13 cellular contexts compared by ENCODE assay signal in the genomic region with DNA sequence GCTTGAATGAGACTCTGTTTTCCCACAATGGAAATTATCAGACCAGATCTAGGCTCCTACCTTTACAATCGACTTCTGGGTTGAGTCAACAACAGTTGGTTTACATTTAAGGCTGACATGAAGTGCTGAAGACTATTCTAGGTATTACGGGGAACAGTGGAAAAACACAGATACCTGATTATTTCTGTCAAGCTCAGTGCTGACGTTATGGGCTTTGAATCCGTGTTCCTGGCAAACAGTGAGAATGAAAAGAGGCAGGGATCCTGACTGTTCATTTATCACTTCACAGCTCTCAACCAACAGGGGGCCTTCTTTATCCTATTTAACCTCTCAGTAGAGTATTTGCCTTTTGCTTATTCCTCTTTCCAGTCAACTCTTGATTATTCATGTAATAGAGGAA. TPM values are rescaled to one million over a fixed set of nuclear protein-coding genes. Genes with fewer than 3 reads are reported as not detected.
DNase-seq lines count a peak whose midpoint lies in the region; ATAC-seq, FAIRE-seq and TF ChIP-seq lines count a peak whose summit lies in the region.
"Had no signal": no experiment of that assay in that cellular context is flagged by ENCODE, and none has a peak within 500 bp of the region (broad histone marks: within the 10 kb centered on the region; RNA-seq: fewer than 3 reads in every experiment).

No MANE protein-coding gene starts in this region.

- H3K4me1 ChIP-seq in GM12878 (ENCODE audit: control insufficient read depth, insufficient read depth, low read length), result peaks cover 15% of the 10 kb centered on the region

- no peaks in the 10 kb centered on the region for H3K27me3 ChIP-seq in GM12878 (replicated peaks in 1 of 2; ENCODE audit: control insufficient read depth in 2 of 2, insufficient read depth in 2 of 2, low read length in 1 of 2)
- H3K27me3 ChIP-seq: left lung had no signal

- ATAC-seq in GM12878, result no peak; the same call in 2 of the 3 replicates
- no peak for ATAC-seq in GM19324 (IDR thresholded peaks at IDR 0.05; ENCODE audit: low FRiP score, unreplicated experiment)
- ATAC-seq: left lung had no signal

- FAIRE-seq in GM12878 (lab: Jason Lieb, UNC), result no peak

- CTCF ChIA-PET in GM12878 (lab: Yijun Ruan, JAX), result interaction anchor here (0.6 to 3.7 kb wide), 8 partner anchors 22 to 155 kb away, joined by 3 to 32 read pairs (median 3); a partner anchor contains a TSS

- H3K27ac ChIP-seq in GM12878 (ENCODE audit: control insufficient read depth, insufficient read depth), result no peak overlapping the region
- H3K27ac ChIP-seq: C4-2B, left lung had no signal

- TF ChIP-seq RAD21 in GM12878 (IDR thresholded peaks at IDR 0.05; ENCODE audit: insufficient read depth, low read depth, low read length), result peak; percentile 19; the same call in 1 of the 2 replicates

- H3K4me3 ChIP-seq in GM12878, result no peak overlapping the region
- H3K4me3 ChIP-seq: left lung had no signal

- no peak overlapping the region for H3K9ac ChIP-seq in GM12878 (ENCODE audit: control insufficient read depth, insufficient read depth, low read length)

- in situ Hi-C loops in GM13977 (cut with MboI; ENCODE audit: low pct_unique_long_range_greater_than_20kb, low sequenced_read_pairs, unreplicated experiment), result no loop called here
- in situ Hi-C loops in GM12878 (cut with MboI), result no loop called here

- TF ChIP-seq EP300 in GM12878 (IDR thresholded peaks at IDR 0.05; ENCODE audit: borderline replicate concordance in 1 of 2, control insufficient read depth in 1 of 2, low read depth in 2 of 2, low read length in 2 of 2), result no peak

- BruUV-seq in GM12878 (replicated peaks; lab: Mats Ljungman, UMichigan), result no TSS peak

- intact Hi-C loops in GM12878 (cut with micrococcal nuclease; ENCODE audit: unreplicated experiment), result no loop called here

- no peak overlapping the region for H2AFZ ChIP-seq in GM12878 (ENCODE audit: control insufficient read depth, low read depth, low read length)

- DNase-seq in GM13977 (ENCODE audit: low spot score), result no peak
- peak; percentile 15 to 20 for DNase-seq in NCI-H1930 (lab: John Stamatoyannopoulos, UW)
- no peak for DNase-seq in GM12878 (ENCODE audit: low read depth, low spot score)
- peak; percentile 41 for DNase-seq in iPS-NIHi7 (ENCODE audit: extremely low spot score)
- DNase-seq in activated CD8-positive, alpha-beta memory T cell treated with anti-CD3 and anti-CD28 coated beads for 24 hours, result no peak
- no peak for DNase-seq in NCI-H2196 (lab: John Stamatoyannopoulos, UW; ENCODE audit: unreplicated experiment)
- DNase-seq in SHP77 (lab: John Stamatoyannopoulos, UW), result no peak
- DNase-seq: activated CD4-positive, alpha-beta T cell treated with anti-CD3 and anti-CD28 coated beads for 4 hours; left lung; stimulated activated CD4-positive, alpha-beta T cell treated with anti-CD3 and anti-CD28 coated beads, Interleukin-2, amount 100 ng/mL, for 24 hours; stimulated activated naive CD4-positive, alpha-beta T cell treated with Interleukin-2 at 50 U/mL for 16 hours had no signal

- H3K9me3 ChIP-seq in GM12878 (replicated peaks; ENCODE audit: control insufficient read depth, insufficient read depth, low read length), result no peaks in the 10 kb centered on the region
- H3K9me3 ChIP-seq: left lung had no signal

- TF ChIP-seq CTCF in GM13977 (IDR thresholded peaks at IDR 0.05; ENCODE audit: extremely low read depth, insufficient read depth, missing control alignments), result peak; percentile 6
- TF ChIP-seq CTCF in GM12878 (IDR thresholded peaks at IDR 0.05 in 2 of 3, conservative IDR thresholded peaks at IDR 0.05 in 1 of 3; ENCODE audit: control insufficient read depth in 2 of 3, extremely low read depth in 1 of 3, insufficient read depth in 1 of 3, low read depth in 3 of 3, low read length in 3 of 3), result no peak

- SMC1A ChIA-PET in GM12878 (lab: Charles Lee; ENCODE audit: uncharacterized antibody, unreplicated experiment), result interaction anchor here (1.1 to 3.6 kb wide), 7 partner anchors 9 to 560 kb away, joined by 3 to 12 read pairs (median 5); no protein-coding TSS in a partner anchor

- H4K20me1 ChIP-seq in GM12878 (ENCODE audit: control insufficient read depth, insufficient read depth), result no peaks in the 10 kb centered on the region

- H3K79me2 ChIP-seq in GM12878 (ENCODE audit: control insufficient read depth, insufficient read depth, low read length), result peaks cover 2% of the 10 kb centered on the region; the same call in 1 of the 2 replicates

- H3K4me2 ChIP-seq in GM12878 (ENCODE audit: control insufficient read depth, insufficient read depth), result no peak overlapping the region

- POLR2A ChIA-PET in GM12878 (lab: Charles Lee), result interaction anchor here (0.7 to 1.3 kb wide), 3 partner anchors 12 to 39 kb away, joined by 3 to 4 read pairs (median 3); no protein-coding TSS in a partner anchor

- RAD21 ChIA-PET in GM12878 (lab: Charles Lee; ENCODE audit: unreplicated experiment), result interaction anchor here (1.1 to 1.8 kb wide), 3 partner anchors 99 to 155 kb away, joined by 3 to 6 read pairs (median 4); no protein-coding TSS in a partner anchor

- no peak for TF ChIP-seq POLR2A in GM12878 (IDR thresholded peaks at IDR 0.05; ENCODE audit: low read depth, low read length)

- WGBS in GM12878 (ENCODE audit: insufficient coverage, insufficient replicate concordance, low lambda C conversion rate, missing lambda C conversion rate), result 19% methylated on average over 4 of the region's 4 CpGs

- H3K36me3 ChIP-seq in GM12878 (ENCODE audit: control insufficient read depth in 2 of 2, insufficient read depth in 2 of 2, low read length in 1 of 2), result no peaks in the 10 kb centered on the region; a peak in 1 of 4 replicates
- H3K36me3 ChIP-seq: left lung had no signal

TF ChIP-seq in GM12878, 131 proteins besides CTCF, POLR2A, EP300 and RAD21:
- TF ChIP-seq, protein P1, sequence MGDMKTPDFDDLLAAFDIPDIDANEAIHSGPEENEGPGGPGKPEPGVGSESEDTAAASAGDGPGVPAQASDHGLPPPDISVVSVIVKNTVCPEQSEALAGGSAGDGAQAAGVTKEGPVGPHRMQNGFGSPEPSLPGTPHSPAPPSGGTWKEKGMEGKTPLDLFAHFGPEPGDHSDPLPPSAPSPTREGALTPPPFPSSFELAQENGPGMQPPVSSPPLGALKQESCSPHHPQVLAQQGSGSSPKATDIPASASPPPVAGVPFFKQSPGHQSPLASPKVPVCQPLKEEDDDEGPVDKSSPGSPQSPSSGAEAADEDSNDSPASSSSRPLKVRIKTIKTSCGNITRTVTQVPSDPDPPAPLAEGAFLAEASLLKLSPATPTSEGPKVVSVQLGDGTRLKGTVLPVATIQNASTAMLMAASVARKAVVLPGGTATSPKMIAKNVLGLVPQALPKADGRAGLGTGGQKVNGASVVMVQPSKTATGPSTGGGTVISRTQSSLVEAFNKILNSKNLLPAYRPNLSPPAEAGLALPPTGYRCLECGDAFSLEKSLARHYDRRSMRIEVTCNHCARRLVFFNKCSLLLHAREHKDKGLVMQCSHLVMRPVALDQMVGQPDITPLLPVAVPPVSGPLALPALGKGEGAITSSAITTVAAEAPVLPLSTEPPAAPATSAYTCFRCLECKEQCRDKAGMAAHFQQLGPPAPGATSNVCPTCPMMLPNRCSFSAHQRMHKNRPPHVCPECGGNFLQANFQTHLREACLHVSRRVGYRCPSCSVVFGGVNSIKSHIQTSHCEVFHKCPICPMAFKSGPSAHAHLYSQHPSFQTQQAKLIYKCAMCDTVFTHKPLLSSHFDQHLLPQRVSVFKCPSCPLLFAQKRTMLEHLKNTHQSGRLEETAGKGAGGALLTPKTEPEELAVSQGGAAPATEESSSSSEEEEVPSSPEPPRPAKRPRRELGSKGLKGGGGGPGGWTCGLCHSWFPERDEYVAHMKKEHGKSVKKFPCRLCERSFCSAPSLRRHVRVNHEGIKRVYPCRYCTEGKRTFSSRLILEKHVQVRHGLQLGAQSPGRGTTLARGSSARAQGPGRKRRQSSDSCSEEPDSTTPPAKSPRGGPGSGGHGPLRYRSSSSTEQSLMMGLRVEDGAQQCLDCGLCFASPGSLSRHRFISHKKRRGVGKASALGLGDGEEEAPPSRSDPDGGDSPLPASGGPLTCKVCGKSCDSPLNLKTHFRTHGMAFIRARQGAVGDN (IDR thresholded peaks at IDR 0.05), result no peak
- TF ChIP-seq NR2C2 (IDR thresholded peaks at IDR 0.05; ENCODE audit: borderline replicate concordance, control insufficient read depth, insufficient read length, low read depth), result no peak
TF ChIP-seq in GM12878: peak in this region for 0.

RNA-seq across cellular contexts. Expression of a gene that starts 43.1 kb away (rescaled TPM):
- 22.8 and 32.5 TPM in 2 replicates for total RNA-seq in GM12878 (2013; cell fraction: nucleolus; rRNA removed)
- total RNA-seq in GM12878 (2014; rRNA removed) (8.1 and 11.1 TPM in 2 replicates), GM12878 (2014; rRNA removed; fragmentation: Illumina TruSeq; extraction: Trizol) (7.2 and 7.8 TPM in 2 replicates), GM12878 (2021) (16.8 and 18.3 TPM in 2 replicates)
- polyA plus RNA-seq in GM12878 (2011; ENCODE audit: low read depth), result 5.2 TPM
- polyA plus RNA-seq in GM12878 (2011; rRNA removed) (5.2 and 6.9 TPM in 2 replicates), GM12878 (2014; fragmentation: Illumina TruSeq; extraction: Trizol) (13.2 and 13.7 TPM in 2 replicates), GM12878 (2014; fragmentation: Nextera tagmentation; extraction: Ambion mirVana) (1 to 10 TPM in 1 of 2 experiments, under 1 TPM in 1; 0.61 to 1.2 TPM), GM12878 (2014; rRNA removed) (8.0 and 11.5 TPM in 2 replicates), GM12878 (2016; fragmentation: Nextera tagmentation; extraction: Ambion mirVana) (1 to 10 TPM; 2.4 to 3.2 TPM)
- polyA plus RNA-seq in GM12878 (2011; cell fraction: cytosol; rRNA removed), result 7.6 and 8.7 TPM in 2 replicates
- 10.8 and 15.1 TPM in 2 replicates for polyA plus RNA-seq in GM12878 (2011; cell fraction: nucleus; rRNA removed)
- 7.4 and 10.6 TPM in 2 replicates for polyA plus RNA-seq in GM12878 (2012)
- 8.7 and 12.1 TPM in 2 replicates for polyA minus RNA-seq in GM12878 (2011; rRNA and poly(A)+ RNA removed)
- polyA minus RNA-seq in GM12878 (2011; cell fraction: cytosol; rRNA and poly(A)+ RNA removed), result 6.3 and 10.7 TPM in 2 replicates
- polyA minus RNA-seq in GM12878 (2011; cell fraction: nucleus; rRNA and poly(A)+ RNA removed), result 5.3 and 14.1 TPM in 2 replicates

Comparison
In these comparisons a context has a peak if more than half of its experiments do, and no peak if none do; other contexts are left out.
1. DNase-seq: peak in NCI-H1930 (2 of 2) and iPS-NIHi7 (single experiment); none in GM13977 (single experiment), GM12878 (single experiment), activated CD8-positive, alpha-beta memory T cell treated with anti-CD3 and anti-CD28 coated beads for 24 hours (single experiment), NCI-H2196 (single experiment) and SHP77 (0 of 2).